ENCODE assay signal across 23 cellular contexts in genomic region chr12:30537228-30537627, GRCh38.
"Had no signal": no experiment of that assay in that cellular context is flagged by ENCODE, and none has a peak within 500 bp of the region (broad histone marks: within the 10 kb centered on the region; RNA-seq: fewer than 3 reads in every experiment).

No MANE protein-coding gene starts in this region.

- H3K27me3 ChIP-seq: gastroesophageal sphincter, heart left ventricle, hepatocyte, neutrophil, pancreas, right lobe of liver, stomach, thyroid gland had no signal

- H3K4me1 ChIP-seq: gastroesophageal sphincter, heart left ventricle, right lobe of liver, thyroid gland had no signal

- H3K9me3 ChIP-seq: gastroesophageal sphincter, neutrophil, pancreas, right lobe of liver, stomach, thyroid gland had no signal

- H3K36me3 ChIP-seq: gastroesophageal sphincter, heart left ventricle, neutrophil, pancreas, right lobe of liver, stomach, thyroid gland had no signal

- DNase-seq: dermis blood vessel endothelial cell; effector memory CD4-positive, alpha-beta T cell; erythroblast; heart left ventricle; kidney; mesenchymal stem cell; mucosa of descending colon; naive B cell; pancreas; right lobe of liver; stimulated activated CD4-positive, alpha-beta T cell treated with anti-CD3 and anti-CD28 coated beads, Interleukin-12 subunit alpha, Interleukin-12 subunit beta, amount 100 ng/mL, for 4 hours; stimulated activated CD4-positive, alpha-beta T cell treated with anti-CD3 and anti-CD28 coated beads, Interleukin-1b, Interleukin-23, amount 100 ng/mL, for 48 hours; stimulated activated CD4-positive, alpha-beta T cell treated with anti-CD3 and anti-CD28 coated beads, Interleukin-4, amount 100 ng/mL, for 24 hours; stimulated activated naive CD4-positive, alpha-beta T cell treated with Interleukin-2 at 50 U/mL for 16 hours; stomach; thyroid gland had no signal

- FAIRE-seq: endothelial cell of umbilical vein, kidney, pancreas had no signal

- H3K4me3 ChIP-seq: coronary artery, gastroesophageal sphincter, heart left ventricle, hepatocyte, lung, mucosa of descending colon, pancreas, right lobe of liver, smooth muscle cell, stomach, thyroid gland had no signal

- H3K27ac ChIP-seq: coronary artery, gastroesophageal sphincter, heart left ventricle, hepatocyte, neutrophil, pancreas, right lobe of liver, stomach, thyroid gland had no signal
